In genomic region chr5:39057745-39058144, GRCh38 we compare ENCODE assay signal across 7 cellular contexts. TPM values are rescaled to one million over a fixed set of nuclear protein-coding genes. Genes with fewer than 3 reads are reported as not detected.
A peak's percentile ranks its signal among the peaks of the same experiment; 100 is the strongest.
DNase-seq lines count a peak whose midpoint lies in the region; ATAC-seq and TF ChIP-seq lines count a peak whose summit lies in the region.

No MANE protein-coding gene starts in this region.

- CTCF ChIA-PET in MCF 10A (lab: Yijun Ruan, JAX) = interaction anchor here (0.7 kb wide), 1 partner anchor 166 kb away, joined by 3 read pairs; no protein-coding TSS in a partner anchor

- H3K4me3 ChIP-seq in skeletal muscle cell (ENCODE audit: low read depth, low read length) = peak overlapping the region; percentile 4

- TF ChIP-seq CTCF in MCF 10A (IDR thresholded peaks at IDR 0.05; ENCODE audit: unreplicated experiment) = no peak

- DNase-seq in MCF 10A (ENCODE audit: unreplicated experiment) = no peak
- DNase-seq in skeletal muscle cell (ENCODE audit: low read depth) = no peak
- DNase-seq in activated effector memory CD4-positive, alpha-beta T cell treated with Interleukin-2 at 50 U/mL for 16 hours = no peak
- no peak for DNase-seq in DMS153 treated with DMSO at 0.1 percent for 48 hours (lab: John Stamatoyannopoulos, UW; ENCODE audit: unreplicated experiment)
- no peak for DNase-seq in NCI-H187 treated with DMSO at 0.1 percent for 48 hours (lab: John Stamatoyannopoulos, UW)

- H3K27ac Mint-ChIP-seq in MCF 10A (ENCODE audit: low read depth, unreplicated experiment) = no peak overlapping the region

- peak; percentile 55 for ATAC-seq in GM19351 (IDR thresholded peaks at IDR 0.05; ENCODE audit: unreplicated experiment)
- ATAC-seq in HG03103 (IDR thresholded peaks at IDR 0.05; ENCODE audit: low read depth, unreplicated experiment) = peak; percentile 50

- H3K36me3 Mint-ChIP-seq in MCF 10A (ENCODE audit: insufficient read depth, unreplicated experiment) = no peaks in the 10 kb centered on the region

- no TSS peak for BruUV-seq in MCF 10A (replicated peaks; lab: Mats Ljungman, UMichigan)

- peaks cover 18% of the 10 kb centered on the region for H3K4me1 Mint-ChIP-seq in MCF 10A (ENCODE audit: insufficient read depth, unreplicated experiment)

- H3K4me3 Mint-ChIP-seq in MCF 10A (ENCODE audit: unreplicated experiment) = peak overlapping the region; percentile 47

- POLR2A ChIA-PET in MCF 10A (lab: Yijun Ruan, JAX) = interaction anchor here (2.1 kb wide), 1 partner anchor 15 kb away, joined by 5 read pairs; no protein-coding TSS in a partner anchor

- no peaks in the 10 kb centered on the region for H3K27me3 Mint-ChIP-seq in MCF 10A (ENCODE audit: insufficient read depth, unreplicated experiment)

- intact Hi-C loops in MCF 10A (cut with micrococcal nuclease) = no loop called here

- H3K9me3 Mint-ChIP-seq in MCF 10A (ENCODE audit: unreplicated experiment) = no peaks in the 10 kb centered on the region

RNA-seq across cellular contexts. Expression of gene RICTOR, which starts 16.5 kb away (rescaled TPM):
- 24.8 and 25.7 TPM in 2 replicates for total RNA-seq in MCF 10A (2022)
